Comparison of ENCODE assay signal across 1 cellular context in genomic region chr6:69785697-69786096, GRCh38.
TF ChIP-seq lines count a peak whose summit lies in the region.

No MANE protein-coding gene starts in this region.

TF ChIP-seq in K562, 482 proteins besides CTCF, POLR2A, EP300 and RAD21:
- TF ChIP-seq FOXJ2 (tag; IDR thresholded peaks at IDR 0.05) (no peak), MCM7 (IDR thresholded peaks at IDR 0.05) (no peak), ZNF707 (CRISPR knock-in tag; conservative IDR thresholded peaks at IDR 0.05) (no peak), FOXO4 (CRISPR knock-in tag; IDR thresholded peaks at IDR 0.05) (no peak), ZBTB5 (IDR thresholded peaks at IDR 0.05) (no peak), GTF2E2 (tag; IDR thresholded peaks at IDR 0.05) (no peak), ZNF655 (CRISPR knock-in tag; IDR thresholded peaks at IDR 0.05) (no peak), NR0B1 (IDR thresholded peaks at IDR 0.05; ENCODE audit: partially characterized antibody) (no peak), ATF6 (CRISPR knock-in tag; IDR thresholded peaks at IDR 0.05) (no peak), MAFK (IDR thresholded peaks at IDR 0.05; ENCODE audit: low read length) (no peak)
